Comparison of ENCODE assay signal across 10 cellular contexts in genomic region chr9:129164246-129164930, GRCh38. TPM values are rescaled to one million over a fixed set of nuclear protein-coding genes. Genes with fewer than 3 reads are reported as not detected.
A peak's percentile ranks its signal among the peaks of the same experiment; 100 is the strongest.
DNase-seq lines count a peak whose midpoint lies in the region; ATAC-seq and TF ChIP-seq lines count a peak whose summit lies in the region.
"Had no signal": no experiment of that assay in that cellular context is flagged by ENCODE, and none has a peak within 500 bp of the region (broad histone marks: within the 10 kb centered on the region; RNA-seq: fewer than 3 reads in every experiment).

No MANE protein-coding gene starts in this region.

- no peak for TF ChIP-seq POLR2A in tibial nerve (IDR thresholded peaks at IDR 0.05)

- no peaks in the 10 kb centered on the region for H3F3A ChIP-seq in MM.1S (ENCODE audit: insufficient read depth, low read length)

- no peak overlapping the region for H2AFZ ChIP-seq in MM.1S (ENCODE audit: low read length)

- no peaks in the 10 kb centered on the region for H3K9me2 ChIP-seq in MM.1S (replicated peaks; ENCODE audit: insufficient read depth, low read length)

- H3K79me2 ChIP-seq in MM.1S (ENCODE audit: low read length) = no peaks in the 10 kb centered on the region

- no peak overlapping the region for H3K4me2 ChIP-seq in MM.1S (ENCODE audit: low read depth, low read length)

- H3K27ac ChIP-seq in RWPE1 = peak overlapping the region; percentile 40
- H3K27ac ChIP-seq in tibial nerve = peak overlapping the region; percentile 32 to 85 (median 77)
- H3K27ac ChIP-seq in MM.1S (ENCODE audit: low read length) = no peak overlapping the region
- H3K27ac ChIP-seq: SJCRH30 had no signal

- no peaks in the 10 kb centered on the region for H4K20me1 ChIP-seq in MM.1S (ENCODE audit: insufficient read depth, low read length)

- WGBS in tibial nerve, 2 donors = 21 to 33% methylated on average over 9 of the region's 9 CpGs

- H3K9me3 ChIP-seq in mucosa of descending colon = no peaks in the 10 kb centered on the region
- no peaks in the 10 kb centered on the region for H3K9me3 ChIP-seq in tibial nerve
- H3K9me3 ChIP-seq in MM.1S (replicated peaks; ENCODE audit: insufficient read depth, low read length) = no peaks in the 10 kb centered on the region
- H3K9me3 ChIP-seq: left lung, SJCRH30 had no signal

- peak in 1 of 2 donors; percentile 51 for TF ChIP-seq EP300 in tibial nerve (IDR thresholded peaks at IDR 0.05)

- H3K36me3 ChIP-seq in mucosa of descending colon (ENCODE audit: low read depth) = no peaks in the 10 kb centered on the region
- H3K36me3 ChIP-seq in tibial nerve = no peaks in the 10 kb centered on the region
- no peaks in the 10 kb centered on the region for H3K36me3 ChIP-seq in MM.1S (replicated peaks; ENCODE audit: insufficient read depth, low read length)
- H3K36me3 ChIP-seq: left lung, SJCRH30 had no signal

- H3K4me1 ChIP-seq in mucosa of descending colon (ENCODE audit: low read depth) = peaks cover 25% of the 10 kb centered on the region
- H3K4me1 ChIP-seq in tibial nerve = peaks cover 0 to 46% (median 26%) of the 10 kb centered on the region in 4 donors
- no peaks in the 10 kb centered on the region for H3K4me1 ChIP-seq in MM.1S (ENCODE audit: low read length)

- CTCF ChIA-PET in RWPE1 (lab: Yijun Ruan, JAX) = interaction anchor here (1.0 to 2.4 kb wide), 3 partner anchors 21 to 460 kb away, joined by 5 to 11 read pairs (median 5); no protein-coding TSS in a partner anchor

- peak; percentile 60 for ATAC-seq in esophagus mucosa
- ATAC-seq in mucosa of descending colon = peak; percentile 68
- no peak for ATAC-seq in GM19395 (IDR thresholded peaks at IDR 0.05; ENCODE audit: unreplicated experiment)
- no peak for ATAC-seq in HG03108 (IDR thresholded peaks at IDR 0.05; ENCODE audit: unreplicated experiment)
- ATAC-seq: left lung had no signal

- no peaks in the 10 kb centered on the region for H3K27me3 ChIP-seq in tibial nerve
- no peaks in the 10 kb centered on the region for H3K27me3 ChIP-seq in MM.1S (replicated peaks; ENCODE audit: insufficient read depth, low read length)
- H3K27me3 ChIP-seq: left lung, SJCRH30 had no signal

- H3K4me3 ChIP-seq in mucosa of descending colon (no peak overlapping the region), tibial nerve (no peak overlapping the region), MM.1S (ENCODE audit: low read length) (no peak overlapping the region)
- H3K4me3 ChIP-seq: left lung, SJCRH30 had no signal

- intact Hi-C loops in mucosa of descending colon (cut with DNase I, micrococcal nuclease) = no loop called here

- H3K9ac ChIP-seq in MM.1S (ENCODE audit: low read length) = no peak overlapping the region

- TF ChIP-seq CTCF in RWPE1 (conservative IDR thresholded peaks at IDR 0.05; ENCODE audit: low read depth) (no peak), mucosa of descending colon (IDR thresholded peaks at IDR 0.05) (no peak), tibial nerve (IDR thresholded peaks at IDR 0.05) (no peak), MM.1S (IDR thresholded peaks at IDR 0.05; ENCODE audit: low read length) (no peak)

- POLR2A ChIA-PET in RWPE1 (lab: Yijun Ruan, JAX; ENCODE audit: low non-redundant PET) = interaction anchor here (0.8 kb wide), 1 partner anchor 332 kb away, joined by 3 read pairs; no protein-coding TSS in a partner anchor

- no peak for DNase-seq in RWPE1 (ENCODE audit: low spot score)
- peak in 1 of 3 donors; percentile 72 for DNase-seq in mucosa of descending colon
- DNase-seq in tibial nerve (ENCODE audit: low spot score in 2 of 2) = no peak
- no peak for DNase-seq in MM.1S
- DNase-seq: activated CD4-positive, alpha-beta memory T cell treated with anti-CD3 and anti-CD28 coated beads for 36 hours; left lung had no signal

RNA-seq across cellular contexts. Expression of gene IER5L, which starts 13.7 kb away (rescaled TPM):
- total RNA-seq in esophagus mucosa = 8.1 TPM
- total RNA-seq in mucosa of descending colon = 1 to 10 TPM; 5.8 to 8.2 (median 8.0) TPM
- total RNA-seq in tibial nerve = 10 to 100 TPM; 13.0 to 31.5 (median 25.3) TPM

RNA-seq across cellular contexts. Expression of gene PTPA, which starts 53.2 kb away (rescaled TPM):
- total RNA-seq in esophagus mucosa (121 TPM), mucosa of descending colon (100 to 1,000 TPM in 2 of 3 donors, 10 to 100 TPM in 1; 95.3 to 109 (median 109) TPM), tibial nerve (10 to 100 TPM; 38.0 to 50.1 (median 44.0) TPM)

RNA-seq across cellular contexts. Expression of gene CRAT, which starts 53.8 kb away (rescaled TPM):
- total RNA-seq in esophagus mucosa (33.4 TPM), mucosa of descending colon (10 to 100 TPM; 62.0 to 86.5 (median 71.2) TPM), tibial nerve (10 to 100 TPM; 42.7 to 81.8 (median 63.2) TPM)

Comparison
In these comparisons a context has a peak if more than half of its experiments do, and no peak if none do; other contexts are left out.
1. ATAC-seq: peak in esophagus mucosa (single experiment) and mucosa of descending colon (single experiment); none in GM19395 (single experiment) and HG03108 (single experiment).